19 cellular contexts compared by ENCODE assay signal in genomic region chr19:1365964-1366695, GRCh38. TPM values are rescaled to one million over a fixed set of nuclear protein-coding genes. Genes with fewer than 3 reads are reported as not detected.
A peak's percentile ranks its signal among the peaks of the same experiment; 100 is the strongest.
DNase-seq lines count a peak whose midpoint lies in the region; ATAC-seq and TF ChIP-seq lines count a peak whose summit lies in the region.
"Had no signal": no experiment of that assay in that cellular context is flagged by ENCODE, and none has a peak within 500 bp of the region (broad histone marks: within the 10 kb centered on the region; RNA-seq: fewer than 3 reads in every experiment).

No MANE protein-coding gene starts in this region.

- peak overlapping the region; percentile 82 for H3K27ac ChIP-seq in cardiac muscle cell
- H3K27ac ChIP-seq in heart right ventricle = no peak overlapping the region

- ATAC-seq in heart right ventricle (no peak), GM21723 (IDR thresholded peaks at IDR 0.05; ENCODE audit: unreplicated experiment) (no peak), GM21529 (IDR thresholded peaks at IDR 0.05; ENCODE audit: unreplicated experiment) (no peak), HG03521 (IDR thresholded peaks at IDR 0.05; ENCODE audit: unreplicated experiment) (no peak)
- peak; percentile 45 to 82 for ATAC-seq in natural killer cell treated with Interleukin-12 subunit alpha and Interleukin-12 subunit beta and Interleukin-15 and Interleukin-18, amount 100 ng/mL, for 72 hours

- H3K36me3 Mint-ChIP-seq in natural killer cell treated with Interleukin-12 subunit alpha and Interleukin-12 subunit beta and Interleukin-15 and Interleukin-18, amount 100 ng/mL, for 72 hours = peaks cover 5% of the 10 kb centered on the region
- peaks cover 18% of the 10 kb centered on the region for H3K36me3 Mint-ChIP-seq in activated CD4-positive, alpha-beta T cell treated with anti-CD3 and anti-CD28 coated beads, Interleukin-2, amount 10 ng/mL, durations not matched to agents 7 days and 5 days (ENCODE audit: low read depth)

- H3K36me3 ChIP-seq in cardiac muscle cell (peaks cover 29% of the 10 kb centered on the region), heart right ventricle (peaks cover 0 to 98% (median 54%) of the 10 kb centered on the region in 9 donors)

- DNase-seq in cardiac muscle cell (ENCODE audit: low read depth in 1 of 2, low spot score in 1 of 2) (no peak), heart right ventricle (no peak), astrocyte of the hippocampus (ENCODE audit: low read depth, low spot score) (peak; percentile 33)
- peak; percentile 65 for DNase-seq in natural killer cell treated with Interleukin-12 subunit alpha and Interleukin-12 subunit beta and Interleukin-15 and Interleukin-18, amount 100 ng/mL, for 72 hours (ENCODE audit: low spot score)
- DNase-seq in activated CD4-positive, alpha-beta T cell treated with anti-CD3 and anti-CD28 coated beads, Interleukin-2, amount 10 ng/mL, durations not matched to agents 7 days and 5 days = no peak
- DNase-seq: 8988T, DMS 273 treated with DMSO at 0.1 percent for 48 hours, HFFc6, Karpas-422, MG63, NCI-H1105 treated with DMSO at 0.1 percent for 48 hours, NCI-H1694 treated with DMSO at 0.1 percent for 48 hours, NCI-H2107, NCI-H2227 treated with DMSO at 0.1 percent for 48 hours, NCI-H524 treated with DMSO at 0.1 percent for 48 hours, SIG-M5 had no signal

- 92 to 93% methylated on average over 23 of the region's 23 CpGs for WGBS in heart right ventricle, 2 donors

- intact Hi-C loops in heart right ventricle (cut with DNase I) = loop anchor here in 2 of 10 donors (10.0 kb wide), 1 partner anchor 81 kb away; the partner anchor contains the start of gene EFNA2 (in 2 of the 2)

- H3K4me1 ChIP-seq in cardiac muscle cell (ENCODE audit: low read depth) (peaks cover 11% of the 10 kb centered on the region), heart right ventricle (peaks cover 8 to 39% (median 17%) of the 10 kb centered on the region in 9 donors)

- POLR2A ChIA-PET in activated CD4-positive, alpha-beta T cell treated with anti-CD3 and anti-CD28 coated beads, Interleukin-2, amount 10 ng/mL, durations not matched to agents 7 days and 5 days (lab: Charles Lee) = no interaction called here

- H3K27ac Mint-ChIP-seq in natural killer cell treated with Interleukin-12 subunit alpha and Interleukin-12 subunit beta and Interleukin-15 and Interleukin-18, amount 100 ng/mL, for 72 hours = no peak overlapping the region
- H3K27ac Mint-ChIP-seq in activated CD4-positive, alpha-beta T cell treated with anti-CD3 and anti-CD28 coated beads, Interleukin-2, amount 10 ng/mL, durations not matched to agents 7 days and 5 days = no peak overlapping the region
- H3K27ac Mint-ChIP-seq: HFFc6 had no signal

- no peaks in the 10 kb centered on the region for H3K27me3 Mint-ChIP-seq in natural killer cell treated with Interleukin-12 subunit alpha and Interleukin-12 subunit beta and Interleukin-15 and Interleukin-18, amount 100 ng/mL, for 72 hours
- no peaks in the 10 kb centered on the region for H3K27me3 Mint-ChIP-seq in activated CD4-positive, alpha-beta T cell treated with anti-CD3 and anti-CD28 coated beads, Interleukin-2, amount 10 ng/mL, durations not matched to agents 7 days and 5 days

- H3K4me3 Mint-ChIP-seq in natural killer cell treated with Interleukin-12 subunit alpha and Interleukin-12 subunit beta and Interleukin-15 and Interleukin-18, amount 100 ng/mL, for 72 hours = no peak overlapping the region
- no peak overlapping the region for H3K4me3 Mint-ChIP-seq in activated CD4-positive, alpha-beta T cell treated with anti-CD3 and anti-CD28 coated beads, Interleukin-2, amount 10 ng/mL, durations not matched to agents 7 days and 5 days
- H3K4me3 Mint-ChIP-seq: HFFc6 had no signal

- H3K4me3 ChIP-seq in cardiac muscle cell (no peak overlapping the region), heart right ventricle (no peak overlapping the region)
- H3K4me3 ChIP-seq: MG63 had no signal

- TF ChIP-seq CTCF in cardiac muscle cell (IDR thresholded peaks at IDR 0.05; ENCODE audit: low read depth, low read length) (no peak), heart right ventricle (IDR thresholded peaks at IDR 0.05) (no peak)

- H3K9me3 Mint-ChIP-seq in natural killer cell treated with Interleukin-12 subunit alpha and Interleukin-12 subunit beta and Interleukin-15 and Interleukin-18, amount 100 ng/mL, for 72 hours = no peaks in the 10 kb centered on the region
- H3K9me3 Mint-ChIP-seq in activated CD4-positive, alpha-beta T cell treated with anti-CD3 and anti-CD28 coated beads, Interleukin-2, amount 10 ng/mL, durations not matched to agents 7 days and 5 days = no peaks in the 10 kb centered on the region
- H3K9me3 Mint-ChIP-seq: HFFc6 had no signal

- H3K4me1 Mint-ChIP-seq in natural killer cell treated with Interleukin-12 subunit alpha and Interleukin-12 subunit beta and Interleukin-15 and Interleukin-18, amount 100 ng/mL, for 72 hours (ENCODE audit: low read depth in 2 of 2) = peaks cover 30 to 37% of the 10 kb centered on the region in 2 donors
- H3K4me1 Mint-ChIP-seq in activated CD4-positive, alpha-beta T cell treated with anti-CD3 and anti-CD28 coated beads, Interleukin-2, amount 10 ng/mL, durations not matched to agents 7 days and 5 days = peaks cover 32% of the 10 kb centered on the region

- no peaks in the 10 kb centered on the region for H3K27me3 ChIP-seq in cardiac muscle cell
- no peaks in the 10 kb centered on the region for H3K27me3 ChIP-seq in heart right ventricle
- H3K27me3 ChIP-seq: MG63 had no signal

- CTCF ChIA-PET in activated CD4-positive, alpha-beta T cell treated with anti-CD3 and anti-CD28 coated beads, Interleukin-2, amount 10 ng/mL, durations not matched to agents 7 days and 5 days (lab: Charles Lee) = interaction anchor here (1.0 to 1.7 kb wide), 2 partner anchors 88 to 100 kb away, joined by 3 read pairs; no protein-coding TSS in a partner anchor

- H3K9me3 ChIP-seq in cardiac muscle cell (ENCODE audit: low read depth) = no peaks in the 10 kb centered on the region
- no peaks in the 10 kb centered on the region for H3K9me3 ChIP-seq in heart right ventricle
- H3K9me3 ChIP-seq: MG63 had no signal

RNA-seq across cellular contexts. Expression of gene NDUFS7, which starts 17.6 kb away (rescaled TPM):
- total RNA-seq in cardiac muscle cell (264 and 266 TPM in 2 replicates), heart right ventricle (100 to 1,000 TPM; 248 to 446 (median 377) TPM)
- polyA plus RNA-seq in cardiac muscle cell (455 and 472 TPM in 2 replicates), heart right ventricle (100 to 1,000 TPM; 307 to 498 TPM)
- 10 to 100 TPM; 89.1 to 89.5 TPM for total RNA-seq in natural killer cell treated with Interleukin-12 subunit alpha and Interleukin-12 subunit beta and Interleukin-15 and Interleukin-18, amount 100 ng/mL, for 72 hours
- 100 to 1,000 TPM in 1 of 2 experiments, 10 to 100 TPM in 1; 99.3 to 103 TPM for total RNA-seq in activated CD4-positive, alpha-beta T cell treated with anti-CD3 and anti-CD28 coated beads, Interleukin-2, amount 10 ng/mL, durations not matched to agents 7 days and 5 days

RNA-seq across cellular contexts. Expression of gene GAMT, which starts 35.2 kb away (rescaled TPM):
- total RNA-seq in cardiac muscle cell = 197 and 231 TPM in 2 replicates
- 180 and 231 TPM in 2 replicates for polyA plus RNA-seq in cardiac muscle cell
- 10 to 100 TPM; 53.4 to 89.2 (median 72.1) TPM for total RNA-seq in heart right ventricle
- 100 to 1,000 TPM in 1 of 2 donors, 10 to 100 TPM in 1; 30.8 to 260 TPM for polyA plus RNA-seq in heart right ventricle
- total RNA-seq in natural killer cell treated with Interleukin-12 subunit alpha and Interleukin-12 subunit beta and Interleukin-15 and Interleukin-18, amount 100 ng/mL, for 72 hours = 10 to 100 TPM in 1 of 2 donors, 1 to 10 TPM in 1; 5.2 to 15.6 TPM
- 10 to 100 TPM; 23.0 to 25.9 TPM for total RNA-seq in activated CD4-positive, alpha-beta T cell treated with anti-CD3 and anti-CD28 coated beads, Interleukin-2, amount 10 ng/mL, durations not matched to agents 7 days and 5 days

RNA-seq across cellular contexts. Expression of gene DAZAP1, which starts 41.3 kb away (rescaled TPM):
- total RNA-seq in cardiac muscle cell (103 and 112 TPM in 2 replicates), heart right ventricle (100 to 1,000 TPM in 2 of 10 donors, 10 to 100 TPM in 8; 56.7 to 111 (median 73.8) TPM)
- polyA plus RNA-seq in cardiac muscle cell (41.8 and 43.0 TPM in 2 replicates), heart right ventricle (10 to 100 TPM; 82.6 to 91.3 TPM)
- 100 to 1,000 TPM; 233 to 282 TPM for total RNA-seq in natural killer cell treated with Interleukin-12 subunit alpha and Interleukin-12 subunit beta and Interleukin-15 and Interleukin-18, amount 100 ng/mL, for 72 hours
- 100 to 1,000 TPM; 235 to 241 TPM for total RNA-seq in activated CD4-positive, alpha-beta T cell treated with anti-CD3 and anti-CD28 coated beads, Interleukin-2, amount 10 ng/mL, durations not matched to agents 7 days and 5 days

Comparison
In these comparisons a context has a peak if more than half of its experiments do, and no peak if none do; other contexts are left out.
1. DNase-seq: peak in astrocyte of the hippocampus (single experiment) and natural killer cell treated with Interleukin-12 subunit alpha and Interleukin-12 subunit beta and Interleukin-15 and Interleukin-18, amount 100 ng/mL, for 72 hours (single experiment); none in cardiac muscle cell (0 of 2), heart right ventricle (0 of 2) and activated CD4-positive, alpha-beta T cell treated with anti-CD3 and anti-CD28 coated beads, Interleukin-2, amount 10 ng/mL, durations not matched to agents 7 days and 5 days (single experiment).
2. ATAC-seq: peak in natural killer cell treated with Interleukin-12 subunit alpha and Interleukin-12 subunit beta and Interleukin-15 and Interleukin-18, amount 100 ng/mL, for 72 hours (2 of 2); none in heart right ventricle (0 of 8), GM21723 (single experiment), GM21529 (single experiment) and HG03521 (single experiment).